In the genomic region with DNA sequence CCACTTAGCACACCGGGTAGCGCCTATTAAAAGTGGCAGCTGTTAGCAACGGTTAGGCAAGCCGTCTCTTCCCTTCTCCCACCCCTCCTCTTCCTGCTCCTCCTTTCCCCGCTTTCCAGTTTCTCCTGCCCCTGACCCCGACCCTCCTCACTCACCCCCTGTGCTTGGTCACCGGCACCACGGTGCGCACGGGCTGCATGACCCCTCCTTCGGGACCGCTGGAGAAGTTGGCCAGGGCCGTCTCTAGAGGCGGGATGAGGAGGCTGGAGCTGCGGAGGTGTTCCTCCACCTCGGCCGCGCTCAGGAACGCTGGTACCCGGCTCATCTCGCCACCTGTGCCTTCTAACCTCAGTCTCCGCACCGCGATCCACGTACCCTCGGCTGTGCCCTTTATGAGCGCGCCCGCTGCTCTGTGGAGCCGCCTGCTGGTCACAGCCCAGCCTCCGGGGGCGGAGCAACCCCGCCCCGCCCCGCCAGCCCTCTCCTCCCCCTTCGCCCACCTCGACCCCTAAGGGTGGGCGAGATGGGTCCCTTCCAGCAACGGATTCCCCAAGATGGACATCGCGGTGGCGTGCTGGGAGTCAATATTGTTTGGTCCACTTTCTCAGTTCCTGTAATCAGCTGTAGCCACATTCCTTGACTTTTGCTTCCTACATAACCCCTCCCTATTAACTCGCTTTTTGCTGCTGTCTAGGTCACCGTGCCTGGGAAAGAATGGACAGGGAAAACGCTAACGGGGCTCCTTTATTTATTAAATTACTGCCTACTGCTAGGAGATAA, we compare ENCODE assay signal across 8 cellular contexts. TPM values are rescaled to one million over a fixed set of nuclear protein-coding genes. Genes with fewer than 3 reads are reported as not detected.
DNase-seq lines count a peak whose midpoint lies in the region; TF ChIP-seq lines count a peak whose summit lies in the region.

A gene (minus strand): TSS at position 364 of the 780 bp plus-strand sequence. CDS start 39 bp downstream, at position 325.

- no peaks in the 10 kb centered on the region for H3K79me2 ChIP-seq in neural progenitor cell (ENCODE audit: low read depth)

- CTCF ChIA-PET in Calu3 (lab: Charles Lee) = interaction anchor here (0.9 to 2.8 kb wide), 5 partner anchors 17 to 122 kb away, joined by 3 to 24 read pairs (median 4); no protein-coding TSS in a partner anchor

- no peaks in the 10 kb centered on the region for H3K9me3 Mint-ChIP-seq in Calu3 (ENCODE audit: low read depth, unreplicated experiment)
- no peaks in the 10 kb centered on the region for H3K9me3 Mint-ChIP-seq in neural progenitor cell

- no peak for TF ChIP-seq POLR2A in uterus (IDR thresholded peaks at IDR 0.05)

- peak within 1 kb of the TSS; percentile 85 for H3K4me3 Mint-ChIP-seq in Calu3 (ENCODE audit: low read depth, unreplicated experiment)
- H3K4me3 Mint-ChIP-seq in neural progenitor cell = peak within 1 kb of the TSS; percentile 84

- H2AFZ ChIP-seq in neural progenitor cell (replicated peaks) = peak within 1 kb of the TSS; percentile 99

- H3K4me3 ChIP-seq in fibroblast of the aortic adventitia (ENCODE audit: low read depth, low read length) = peak within 1 kb of the TSS; percentile 66
- H3K4me3 ChIP-seq in neural progenitor cell = peak within 1 kb of the TSS; percentile 62
- H3K4me3 ChIP-seq in uterus = peak within 1 kb of the TSS; percentile 17 to 26

- peaks cover 10% of the 10 kb centered on the region for H3K4me1 ChIP-seq in neural progenitor cell
- H3K4me1 ChIP-seq in uterus = no peaks in the 10 kb centered on the region

- H3K36me3 Mint-ChIP-seq in Calu3 (ENCODE audit: insufficient read depth, unreplicated experiment) = peaks cover 12% of the 10 kb centered on the region
- no peaks in the 10 kb centered on the region for H3K36me3 Mint-ChIP-seq in neural progenitor cell

- intact Hi-C loops in Calu3 (cut with micrococcal nuclease; ENCODE audit: unreplicated experiment) (loop anchor here (1.0 to 5.0 kb wide), 2 partner anchors 46 to 90 kb away; a partner anchor contains a TSS), uterus (cut with DNase I; ENCODE audit: low total_unique reads) (no loop called here)

- H3K27ac ChIP-seq in neural progenitor cell = no peak within 1 kb of the TSS
- H3K27ac ChIP-seq in uterus = no peak within 1 kb of the TSS

- no peak within 1 kb of the TSS for H3K9ac ChIP-seq in neural progenitor cell

- H3K9me3 ChIP-seq in neural progenitor cell (ENCODE audit: low read depth) (no peaks in the 10 kb centered on the region), uterus (no peaks in the 10 kb centered on the region)

- H3K27ac Mint-ChIP-seq in Calu3 (ENCODE audit: unreplicated experiment) (peak within 1 kb of the TSS; percentile 19), neural progenitor cell (no peak within 1 kb of the TSS)

- H3F3A ChIP-seq in neural progenitor cell (ENCODE audit: low read depth) = peaks cover 11% of the 10 kb centered on the region

- DNase-seq in Calu3 (peak; percentile 83), H4 (ENCODE audit: low spot score) (peak; percentile 20), NCI-H2171 treated with DMSO at 0.1 percent for 48 hours (lab: John Stamatoyannopoulos, UW) (peak; percentile 77), activated T-cell treated with anti-CD3 and anti-CD28 coated beads for 24 hours (ENCODE audit: low read depth) (peak; percentile 28), fibroblast of the aortic adventitia (ENCODE audit: low read depth) (peak; percentile 32), neural progenitor cell (ENCODE audit: low spot score) (peak; percentile 88), uterus (peak; percentile 32 to 41), HCEC 1CT (no peak)

- no peaks in the 10 kb centered on the region for H3K36me3 ChIP-seq in neural progenitor cell
- H3K36me3 ChIP-seq in uterus = no peaks in the 10 kb centered on the region

- H3K4me1 Mint-ChIP-seq in Calu3 (ENCODE audit: low read depth, unreplicated experiment) (peaks cover 7% of the 10 kb centered on the region), neural progenitor cell (peaks cover 7% of the 10 kb centered on the region)

- H3K27me3 Mint-ChIP-seq in Calu3 (ENCODE audit: unreplicated experiment) (peaks cover 29% of the 10 kb centered on the region), neural progenitor cell (ENCODE audit: insufficient read depth, low read depth) (peaks cover 42% of the 10 kb centered on the region)

- TF ChIP-seq CTCF in Calu3 (IDR thresholded peaks at IDR 0.05; ENCODE audit: unreplicated experiment) = peak; percentile 96
- TF ChIP-seq CTCF in fibroblast of the aortic adventitia (IDR thresholded peaks at IDR 0.05; ENCODE audit: insufficient read depth, low read length) = peak; percentile 89
- TF ChIP-seq CTCF in neural progenitor cell (IDR thresholded peaks at IDR 0.05) = peak; percentile 87
- TF ChIP-seq CTCF in uterus (IDR thresholded peaks at IDR 0.05) = peak; percentile 57 to 84 (median 65)

- peak within 1 kb of the TSS; percentile 90 for H3K4me2 ChIP-seq in neural progenitor cell

- H3K27me3 ChIP-seq in neural progenitor cell = peaks cover 74% of the 10 kb centered on the region
- no peaks in the 10 kb centered on the region for H3K27me3 ChIP-seq in uterus

- no peaks in the 10 kb centered on the region for H4K20me1 ChIP-seq in neural progenitor cell (ENCODE audit: low read depth)

- no TSS peak for BruUV-seq in Calu3 (replicated peaks; lab: Mats Ljungman, UMichigan)

RNA-seq across cellular contexts. Expression of the gene that starts here (rescaled TPM):
- total RNA-seq in Calu3 (2022) (4.1 and 7.2 TPM in 2 replicates), fibroblast of the aortic adventitia (ENCODE audit: low replicate concordance) (2.0 and 2.8 TPM in 2 replicates), neural progenitor cell (ENCODE audit: low replicate concordance) (0.36 and 1.3 TPM in 2 replicates), uterus (10 to 100 TPM in 1 of 4 donors, not detected in 3; 13.8 TPM)
- 0.29 and 3.1 TPM in 2 replicates for total RNA-seq in H4 (2014; rRNA removed; shearing (Covaris generic))
